8 cellular contexts compared by ENCODE assay signal in the genomic region with DNA sequence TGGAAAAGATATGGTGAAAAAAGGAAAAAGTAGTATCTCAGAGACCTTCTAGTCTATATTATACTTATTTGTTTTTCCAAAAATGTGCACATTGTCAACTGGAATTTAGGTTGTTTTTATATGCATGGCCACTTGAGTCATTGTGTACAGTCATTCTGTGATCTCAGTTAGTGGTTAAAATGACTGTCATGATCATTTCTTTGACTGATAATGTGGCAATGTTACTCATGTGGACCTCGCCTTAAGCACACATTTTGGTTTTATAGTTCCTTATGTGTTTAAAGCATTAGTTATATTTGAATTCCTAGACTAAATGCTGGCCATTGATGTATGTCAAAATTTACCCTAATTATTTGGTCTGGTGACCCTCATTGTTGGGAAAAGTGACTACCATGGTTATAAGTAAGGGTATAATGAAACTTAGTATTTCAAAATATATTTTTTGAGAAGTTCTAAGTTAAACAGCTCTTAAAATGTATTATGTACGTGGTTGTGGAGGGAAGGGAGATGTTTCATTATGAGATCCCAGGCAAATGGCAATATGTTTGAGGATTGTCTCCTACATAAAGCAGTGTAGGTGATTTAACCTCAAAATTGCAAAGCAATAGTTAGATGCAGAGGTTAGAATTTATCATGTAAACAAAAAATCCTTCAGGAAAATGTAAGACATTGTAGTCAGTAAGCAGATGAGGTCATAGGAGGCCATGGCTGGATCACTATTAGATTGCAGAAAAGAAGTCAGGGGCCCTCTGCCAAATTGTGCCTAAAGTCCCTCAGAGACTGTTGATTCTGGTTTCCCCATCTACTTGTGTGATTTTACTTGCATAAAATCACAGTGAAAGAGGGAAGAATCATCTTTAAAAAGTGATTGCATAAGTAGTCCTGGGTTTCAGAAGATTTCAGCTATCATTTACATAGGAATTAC. TPM values are rescaled to one million over a fixed set of nuclear protein-coding genes. Genes with fewer than 3 reads are reported as not detected.
DNase-seq lines count a peak whose midpoint lies in the region; ATAC-seq, FAIRE-seq and TF ChIP-seq lines count a peak whose summit lies in the region.

No MANE protein-coding gene starts in this region.

- H3K27me3 Mint-ChIP-seq in activated naive CD8-positive, alpha-beta T cell treated with anti-CD3 and anti-CD28 coated beads, Interleukin-2, amount 50 U/mL, for 24 hours: no peaks in the 10 kb centered on the region

- peak overlapping the region; percentile 24 for H3K4me3 Mint-ChIP-seq in activated naive CD8-positive, alpha-beta T cell treated with anti-CD3 and anti-CD28 coated beads, Interleukin-2, amount 50 U/mL, for 24 hours

- peak overlapping the region; percentile 47 for H3K4me2 ChIP-seq in A549
- no peak overlapping the region for H3K4me2 ChIP-seq in trophoblast cell (ENCODE audit: low read length)

- no peaks in the 10 kb centered on the region for H3K27me3 ChIP-seq in trophoblast cell (ENCODE audit: insufficient read depth, low read length)
- no peaks in the 10 kb centered on the region for H3K27me3 ChIP-seq in HAP-1 (ENCODE audit: low read depth)

- no peak overlapping the region for H2BK12ac ChIP-seq in trophoblast cell (ENCODE audit: low read length)

- H3K14ac ChIP-seq in trophoblast cell (ENCODE audit: low read length): no peak overlapping the region

- H4K91ac ChIP-seq in trophoblast cell (ENCODE audit: low read depth, low read length): no peak overlapping the region

- H3K9me3 ChIP-seq in A549 (no peaks in the 10 kb centered on the region), trophoblast cell (ENCODE audit: insufficient read depth, low read depth, low read length) (no peaks in the 10 kb centered on the region), HAP-1 (no peaks in the 10 kb centered on the region)

- H2BK5ac ChIP-seq in trophoblast cell (ENCODE audit: low read depth, low read length, poor library complexity): no peak overlapping the region

- no peak for TF ChIP-seq CTCF in A549 (IDR thresholded peaks at IDR 0.05)

- CTCF ChIA-PET in A549 (lab: Yijun Ruan, JAX): interaction anchor here (0.6 kb wide), 2 partner anchors 81 to 614 kb away, joined by 3 to 7 read pairs; no protein-coding TSS in a partner anchor

- H3K9me3 Mint-ChIP-seq in activated naive CD8-positive, alpha-beta T cell treated with anti-CD3 and anti-CD28 coated beads, Interleukin-2, amount 50 U/mL, for 24 hours: no peaks in the 10 kb centered on the region

- no peak for TF ChIP-seq EP300 in A549 (IDR thresholded peaks at IDR 0.05)

- peak overlapping the region; percentile 6 to 51; a peak in 3 of 6 replicates for H3K27ac ChIP-seq in A549
- H3K27ac ChIP-seq in trophoblast cell (ENCODE audit: low read depth, low read length): no peak overlapping the region

- no peaks in the 10 kb centered on the region for H3K36me3 ChIP-seq in trophoblast cell (ENCODE audit: control insufficient read depth in 1 of 2, insufficient read depth in 2 of 2, low read length in 2 of 2)
- H3K36me3 ChIP-seq in HAP-1 (replicated peaks): no peaks in the 10 kb centered on the region

- no peak overlapping the region for H3K18ac ChIP-seq in trophoblast cell (ENCODE audit: low read length)

- 38% methylated on average over 2 of the region's 2 CpGs for WGBS in A549 (ENCODE audit: missing lambda C conversion rate)
- WGBS in trophoblast cell (ENCODE audit: extremely low coverage, insufficient coverage, insufficient read length): no CpG with 5 or more reads among the region's 2 CpGs

- no peak overlapping the region for H4K12ac ChIP-seq in trophoblast cell (ENCODE audit: low read depth, low read length)

- H3K4me3 ChIP-seq in A549 (no peak overlapping the region), trophoblast cell (ENCODE audit: low read depth, low read length) (no peak overlapping the region), HAP-1 (no peak overlapping the region)

- H2AFZ ChIP-seq in trophoblast cell (ENCODE audit: insufficient read depth, low read length, poor library complexity): no peak overlapping the region

- H2BK120ac ChIP-seq in trophoblast cell (ENCODE audit: insufficient read depth, low read length, poor library complexity): no peak overlapping the region

- FAIRE-seq in A549 (lab: Jason Lieb, UNC): no peak

- no peak overlapping the region for H3K9ac ChIP-seq in trophoblast cell (ENCODE audit: low read length)

- H3K23ac ChIP-seq in trophoblast cell (ENCODE audit: low read length): no peak overlapping the region

- H4K8ac ChIP-seq in trophoblast cell (ENCODE audit: low read depth, low read length): no peak overlapping the region

- peaks cover 1% of the 10 kb centered on the region for H3K36me3 Mint-ChIP-seq in activated naive CD8-positive, alpha-beta T cell treated with anti-CD3 and anti-CD28 coated beads, Interleukin-2, amount 50 U/mL, for 24 hours (ENCODE audit: low read depth)

- H2AK5ac ChIP-seq in trophoblast cell (ENCODE audit: low read length): no peak overlapping the region

- no peak for TF ChIP-seq POLR2A in A549 (IDR thresholded peaks at IDR 0.05; ENCODE audit: low read length)

- POLR2A ChIA-PET in A549 (lab: Yijun Ruan, JAX): no interaction called here

- no peak overlapping the region for H3K4ac ChIP-seq in trophoblast cell (ENCODE audit: low read depth, low read length)

- in situ Hi-C loops in HAP-1 (cut with MboI; ENCODE audit: low sequenced_read_pairs): no loop called here

- peaks cover 56% of the 10 kb centered on the region for H3K4me1 Mint-ChIP-seq in activated naive CD8-positive, alpha-beta T cell treated with anti-CD3 and anti-CD28 coated beads, Interleukin-2, amount 50 U/mL, for 24 hours

- peaks cover 25% of the 10 kb centered on the region for H3K4me1 ChIP-seq in A549
- H3K4me1 ChIP-seq in trophoblast cell (ENCODE audit: control insufficient read depth in 1 of 2, insufficient read depth in 2 of 2, low read length in 2 of 2): no peaks in the 10 kb centered on the region
- no peaks in the 10 kb centered on the region for H3K4me1 ChIP-seq in HAP-1

- TF ChIP-seq RAD21 in A549 (conservative IDR thresholded peaks at IDR 0.05 in 1 of 2, IDR thresholded peaks at IDR 0.05 in 1 of 2): no peak

- no peaks in the 10 kb centered on the region for H3K79me2 ChIP-seq in trophoblast cell (ENCODE audit: control insufficient read depth, insufficient read depth, low read length, poor library complexity)

- peak overlapping the region; percentile 90 for H3K27ac Mint-ChIP-seq in activated naive CD8-positive, alpha-beta T cell treated with anti-CD3 and anti-CD28 coated beads, Interleukin-2, amount 50 U/mL, for 24 hours

- ATAC-seq in A549: peak; percentile 66 to 79; a peak in 4 of 6 replicates
- ATAC-seq in GM19025 (IDR thresholded peaks at IDR 0.05; ENCODE audit: low read depth, unreplicated experiment): peak; percentile 65
- peak; percentile 70 for ATAC-seq in HG03139 (IDR thresholded peaks at IDR 0.05; ENCODE audit: unreplicated experiment)
- ATAC-seq in activated naive CD8-positive, alpha-beta T cell treated with anti-CD3 and anti-CD28 coated beads, Interleukin-2, amount 50 U/mL, for 24 hours: peak; percentile 87

- H3K79me1 ChIP-seq in trophoblast cell (ENCODE audit: low read length): no peaks in the 10 kb centered on the region

- DNase-seq in A549 (ENCODE audit: low read depth in 1 of 2, low spot score in 1 of 2) (peak; percentile 45 to 61), NCI-H1105 treated with DMSO at 0.1 percent for 48 hours (lab: John Stamatoyannopoulos, UW) (no peak), trophoblast cell (no peak), HAP-1 (ENCODE audit: low spot score in 2 of 2) (no peak), GOT3 (lab: John Stamatoyannopoulos, UW) (no peak)
- no peak for DNase-seq in activated naive CD8-positive, alpha-beta T cell treated with anti-CD3 and anti-CD28 coated beads, Interleukin-2, amount 50 U/mL, for 24 hours

TF ChIP-seq in A549, 52 proteins besides CTCF, POLR2A, EP300 and RAD21:
- TF ChIP-seq CEBPB (IDR thresholded peaks at IDR 0.05) (0 out of 4 replicates have a peak, but pooled peaks of 1 of the 2 experiments have one; percentile 20), ESRRA (IDR thresholded peaks at IDR 0.05; ENCODE audit: borderline replicate concordance, low read length) (no peak), FOSL2 (IDR thresholded peaks at IDR 0.05) (no peak), FOSL2 (CRISPR knock-in tag; IDR thresholded peaks at IDR 0.05) (peak; percentile 82)
- TF ChIP-seq, protein P1, sequence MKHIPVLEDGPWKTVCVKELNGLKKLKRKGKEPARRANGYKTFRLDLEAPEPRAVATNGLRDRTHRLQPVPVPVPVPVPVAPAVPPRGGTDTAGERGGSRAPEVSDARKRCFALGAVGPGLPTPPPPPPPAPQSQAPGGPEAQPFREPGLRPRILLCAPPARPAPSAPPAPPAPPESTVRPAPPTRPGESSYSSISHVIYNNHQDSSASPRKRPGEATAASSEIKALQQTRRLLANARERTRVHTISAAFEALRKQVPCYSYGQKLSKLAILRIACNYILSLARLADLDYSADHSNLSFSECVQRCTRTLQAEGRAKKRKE (CRISPR knock-in tag; IDR thresholded peaks at IDR 0.05; ENCODE audit: low read depth): no peak

RNA-seq across cellular contexts. Expression of a gene that starts 17.5 kb away (rescaled TPM):
- polyA plus RNA-seq in A549 (2011; rRNA removed) (20.8 and 21.2 TPM in 2 replicates), A549 (2017; fragmentation: RNase III; extraction: RNeasy Plus Mini Kit Qiagen cat#74134 plus additional on column Dnase treatment) (43.4 to 49.8 TPM (median 47.3 TPM) in 3 replicates)
- 25.0 and 27.8 TPM in 2 replicates for polyA plus RNA-seq in A549 (2012; cell fraction: cytosol; rRNA removed)
- polyA plus RNA-seq in A549 (2012; cell fraction: nucleus; rRNA removed): 28.3 and 29.6 TPM in 2 replicates
- 6.2 and 10.5 TPM in 2 replicates for polyA minus RNA-seq in A549 (2011; rRNA and poly(A)+ RNA removed)
- 19.1 and 19.3 TPM in 2 replicates for polyA plus RNA-seq in trophoblast cell (2013)

RNA-seq across cellular contexts. Expression of a gene that starts 51.9 kb away (rescaled TPM):
- polyA plus RNA-seq in A549 (2011; rRNA removed) (9.2 and 16.3 TPM in 2 replicates), A549 (2017; fragmentation: RNase III; extraction: RNeasy Plus Mini Kit Qiagen cat#74134 plus additional on column Dnase treatment) (7.8 to 8.3 TPM (median 8.3 TPM) in 3 replicates)
- 1.7 and 2.2 TPM in 2 replicates for polyA plus RNA-seq in A549 (2012; cell fraction: cytosol; rRNA removed)
- 0.88 and 1.9 TPM in 2 replicates for polyA plus RNA-seq in A549 (2012; cell fraction: nucleus; rRNA removed)
- 3.7 TPM in 2 replicates for polyA minus RNA-seq in A549 (2011; rRNA and poly(A)+ RNA removed)
- 9.2 and 10.1 TPM in 2 replicates for polyA plus RNA-seq in trophoblast cell (2013)

Comparison
In these comparisons a context has a peak if more than half of its experiments do, and no peak if none do; other contexts are left out.
1. DNase-seq: peak in A549 (2 of 2); none in activated naive CD8-positive, alpha-beta T cell treated with anti-CD3 and anti-CD28 coated beads, Interleukin-2, amount 50 U/mL, for 24 hours (single experiment), NCI-H1105 treated with DMSO at 0.1 percent for 48 hours (single experiment), trophoblast cell (0 of 2), HAP-1 (0 of 2) and GOT3 (single experiment).
2. Peak in every context shown above with its lines, with median percentiles within 50 percentile points of each other: ATAC-seq.